ENCODE assay signal across 1 cellular context in the genomic region with DNA sequence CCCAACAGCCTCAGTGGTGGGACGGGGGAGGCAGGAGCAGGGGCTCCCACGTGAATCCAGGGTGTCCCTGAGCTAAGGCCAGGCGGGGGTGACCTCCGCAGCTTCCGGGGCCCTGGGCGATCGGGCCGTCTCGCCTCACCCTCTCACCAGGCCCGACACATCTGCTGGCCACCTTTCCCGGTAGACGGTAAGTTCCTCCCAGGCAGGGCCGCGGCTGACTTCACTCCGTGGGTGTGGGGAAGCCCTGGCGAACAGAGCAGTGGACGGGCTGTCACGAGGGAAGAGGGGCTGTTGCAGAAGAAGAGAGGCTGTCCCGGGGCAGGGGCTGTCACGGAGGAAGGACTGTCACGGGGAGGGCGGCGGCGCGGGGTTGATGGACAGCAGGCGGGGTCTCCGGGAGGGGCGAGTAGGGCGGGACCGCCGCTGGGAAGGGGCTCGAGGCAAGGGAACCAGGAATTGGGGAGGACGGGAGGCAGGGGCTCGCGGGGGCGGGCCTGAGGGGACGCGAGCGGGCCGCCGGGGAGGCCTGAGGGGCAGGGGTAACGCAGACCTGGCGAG.
TF ChIP-seq lines count a peak whose summit lies in the region.

No MANE protein-coding gene starts in this region.

TF ChIP-seq in GM12878, 131 proteins besides CTCF, POLR2A, EP300 and RAD21:
- TF ChIP-seq TARDBP (IDR thresholded peaks at IDR 0.05; ENCODE audit: borderline replicate concordance), result no peak
- TF ChIP-seq, protein P1, sequence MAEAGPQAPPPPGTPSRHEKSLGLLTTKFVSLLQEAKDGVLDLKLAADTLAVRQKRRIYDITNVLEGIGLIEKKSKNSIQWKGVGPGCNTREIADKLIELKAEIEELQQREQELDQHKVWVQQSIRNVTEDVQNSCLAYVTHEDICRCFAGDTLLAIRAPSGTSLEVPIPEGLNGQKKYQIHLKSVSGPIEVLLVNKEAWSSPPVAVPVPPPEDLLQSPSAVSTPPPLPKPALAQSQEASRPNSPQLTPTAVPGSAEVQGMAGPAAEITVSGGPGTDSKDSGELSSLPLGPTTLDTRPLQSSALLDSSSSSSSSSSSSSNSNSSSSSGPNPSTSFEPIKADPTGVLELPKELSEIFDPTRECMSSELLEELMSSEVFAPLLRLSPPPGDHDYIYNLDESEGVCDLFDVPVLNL (IDR thresholded peaks at IDR 0.05; ENCODE audit: low read depth, low read length), result no peak
- no peak for TF ChIP-seq RB1 (IDR thresholded peaks at IDR 0.05; ENCODE audit: borderline replicate concordance)
- no peak for TF ChIP-seq ZNF24 (IDR thresholded peaks at IDR 0.05)
- no peak for TF ChIP-seq BMI1 (IDR thresholded peaks at IDR 0.05; ENCODE audit: borderline replicate concordance)
- no peak for TF ChIP-seq KLF5 (IDR thresholded peaks at IDR 0.05; ENCODE audit: partially characterized antibody)
- no peak for TF ChIP-seq MYB (IDR thresholded peaks at IDR 0.05; ENCODE audit: borderline replicate concordance, low read depth, low read length)
- TF ChIP-seq NFIC (IDR thresholded peaks at IDR 0.05; ENCODE audit: low read depth, low read length), result no peak
- TF ChIP-seq, protein P2, sequence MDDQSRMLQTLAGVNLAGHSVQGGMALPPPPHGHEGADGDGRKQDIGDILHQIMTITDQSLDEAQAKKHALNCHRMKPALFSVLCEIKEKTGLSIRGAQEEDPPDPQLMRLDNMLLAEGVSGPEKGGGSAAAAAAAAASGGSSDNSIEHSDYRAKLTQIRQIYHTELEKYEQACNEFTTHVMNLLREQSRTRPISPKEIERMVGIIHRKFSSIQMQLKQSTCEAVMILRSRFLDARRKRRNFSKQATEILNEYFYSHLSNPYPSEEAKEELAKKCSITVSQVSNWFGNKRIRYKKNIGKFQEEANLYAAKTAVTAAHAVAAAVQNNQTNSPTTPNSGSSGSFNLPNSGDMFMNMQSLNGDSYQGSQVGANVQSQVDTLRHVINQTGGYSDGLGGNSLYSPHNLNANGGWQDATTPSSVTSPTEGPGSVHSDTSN (IDR thresholded peaks at IDR 0.05; ENCODE audit: insufficient replicate concordance, low read depth, low read length), result peak; percentile 60
- TF ChIP-seq SIN3A (IDR thresholded peaks at IDR 0.05; ENCODE audit: low read depth, low read length), result no peak
- TF ChIP-seq, protein P3, sequence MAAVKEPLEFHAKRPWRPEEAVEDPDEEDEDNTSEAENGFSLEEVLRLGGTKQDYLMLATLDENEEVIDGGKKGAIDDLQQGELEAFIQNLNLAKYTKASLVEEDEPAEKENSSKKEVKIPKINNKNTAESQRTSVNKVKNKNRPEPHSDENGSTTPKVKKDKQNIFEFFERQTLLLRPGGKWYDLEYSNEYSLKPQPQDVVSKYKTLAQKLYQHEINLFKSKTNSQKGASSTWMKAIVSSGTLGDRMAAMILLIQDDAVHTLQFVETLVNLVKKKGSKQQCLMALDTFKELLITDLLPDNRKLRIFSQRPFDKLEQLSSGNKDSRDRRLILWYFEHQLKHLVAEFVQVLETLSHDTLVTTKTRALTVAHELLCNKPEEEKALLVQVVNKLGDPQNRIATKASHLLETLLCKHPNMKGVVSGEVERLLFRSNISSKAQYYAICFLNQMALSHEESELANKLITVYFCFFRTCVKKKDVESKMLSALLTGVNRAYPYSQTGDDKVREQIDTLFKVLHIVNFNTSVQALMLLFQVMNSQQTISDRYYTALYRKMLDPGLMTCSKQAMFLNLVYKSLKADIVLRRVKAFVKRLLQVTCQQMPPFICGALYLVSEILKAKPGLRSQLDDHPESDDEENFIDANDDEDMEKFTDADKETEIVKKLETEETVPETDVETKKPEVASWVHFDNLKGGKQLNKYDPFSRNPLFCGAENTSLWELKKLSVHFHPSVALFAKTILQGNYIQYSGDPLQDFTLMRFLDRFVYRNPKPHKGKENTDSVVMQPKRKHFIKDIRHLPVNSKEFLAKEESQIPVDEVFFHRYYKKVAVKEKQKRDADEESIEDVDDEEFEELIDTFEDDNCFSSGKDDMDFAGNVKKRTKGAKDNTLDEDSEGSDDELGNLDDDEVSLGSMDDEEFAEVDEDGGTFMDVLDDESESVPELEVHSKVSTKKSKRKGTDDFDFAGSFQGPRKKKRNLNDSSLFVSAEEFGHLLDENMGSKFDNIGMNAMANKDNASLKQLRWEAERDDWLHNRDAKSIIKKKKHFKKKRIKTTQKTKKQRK (IDR thresholded peaks at IDR 0.05; ENCODE audit: low read depth, low read length), result no peak
- TF ChIP-seq, protein P4, sequence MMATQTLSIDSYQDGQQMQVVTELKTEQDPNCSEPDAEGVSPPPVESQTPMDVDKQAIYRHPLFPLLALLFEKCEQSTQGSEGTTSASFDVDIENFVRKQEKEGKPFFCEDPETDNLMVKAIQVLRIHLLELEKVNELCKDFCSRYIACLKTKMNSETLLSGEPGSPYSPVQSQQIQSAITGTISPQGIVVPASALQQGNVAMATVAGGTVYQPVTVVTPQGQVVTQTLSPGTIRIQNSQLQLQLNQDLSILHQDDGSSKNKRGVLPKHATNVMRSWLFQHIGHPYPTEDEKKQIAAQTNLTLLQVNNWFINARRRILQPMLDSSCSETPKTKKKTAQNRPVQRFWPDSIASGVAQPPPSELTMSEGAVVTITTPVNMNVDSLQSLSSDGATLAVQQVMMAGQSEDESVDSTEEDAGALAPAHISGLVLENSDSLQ (IDR thresholded peaks at IDR 0.05), result peak; percentile 73
